ENCODE assay signal across 25 cellular contexts in genomic region chr4:3227878-3228675, GRCh38. TPM values are rescaled to one million over a fixed set of nuclear protein-coding genes. Genes with fewer than 3 reads are reported as not detected.
DNase-seq lines count a peak whose midpoint lies in the region; ATAC-seq and TF ChIP-seq lines count a peak whose summit lies in the region.
"Had no signal": no experiment of that assay in that cellular context is flagged by ENCODE, and none has a peak within 500 bp of the region (broad histone marks: within the 10 kb centered on the region; RNA-seq: fewer than 3 reads in every experiment).

No MANE protein-coding gene starts in this region.

- no peaks in the 10 kb centered on the region for H3K4me1 ChIP-seq in RWPE2 (ENCODE audit: insufficient read depth, poor library complexity, severe bottlenecking)
- H3K4me1 ChIP-seq in heart right ventricle: peaks cover 0 to 34% (median 6%) of the 10 kb centered on the region in 9 donors
- no peaks in the 10 kb centered on the region for H3K4me1 ChIP-seq in neuronal stem cell (ENCODE audit: control insufficient read depth in 2 of 2, insufficient read depth in 1 of 2, low read depth in 1 of 2, low read length in 2 of 2)
- H3K4me1 ChIP-seq: gastrocnemius medialis had no signal

- H2BK12ac ChIP-seq in neuronal stem cell (ENCODE audit: low read length): no peak overlapping the region

- H3K27ac ChIP-seq in RWPE2 (ENCODE audit: poor library complexity, severe bottlenecking): no peak overlapping the region
- H3K27ac ChIP-seq in heart right ventricle: peak overlapping the region in 7 of 10 donors; percentile 40 to 66 (median 54)
- no peak overlapping the region for H3K27ac ChIP-seq in neuronal stem cell (replicated peaks; ENCODE audit: low read length)
- H3K27ac ChIP-seq: gastrocnemius medialis, KMS-11 had no signal

- no peak overlapping the region for H2BK5ac ChIP-seq in neuronal stem cell (ENCODE audit: low read length)

- H3K4ac ChIP-seq in neuronal stem cell (ENCODE audit: low read length): no peak overlapping the region

- H2AFZ ChIP-seq in neuronal stem cell (ENCODE audit: low read length): no peak overlapping the region

- peak; percentile 30 for DNase-seq in EL
- DNase-seq in RWPE2 (ENCODE audit: low spot score): peak; percentile 28
- peak; percentile 40 to 41 for DNase-seq in heart right ventricle
- no peak for DNase-seq in neuronal stem cell (ENCODE audit: low spot score)
- DNase-seq in NCI-H82 treated with DMSO at 0.1 percent for 48 hours (lab: John Stamatoyannopoulos, UW; ENCODE audit: unreplicated experiment): no peak
- no peak for DNase-seq in islet precursor cell
- DNase-seq in midbrain (lab: John Stamatoyannopoulos, UW): no peak
- DNase-seq: activated CD4-positive, alpha-beta T cell treated with anti-CD3 and anti-CD28 coated beads for 1 hour; activated naive CD4-positive, alpha-beta T cell treated with anti-CD3 and anti-CD28 coated beads, Interleukin-2, amount 10 ng/mL, durations not matched to agents 7 days and 5 days; activated T-cell treated with anti-CD3 and anti-CD28 coated beads, Interleukin-2, amount 50 U/mL, for 4 hours; anterior cingulate cortex; CD8-positive, alpha-beta T cell; gastrocnemius medialis; kidney glomerular epithelial cell; NCI-H1930; NCI-H774; PC-3; small intestine; stimulated activated CD4-positive, alpha-beta T cell treated with anti-CD3 and anti-CD28 coated beads, Interleukin-4, amount 100 ng/mL, for 1 hour; stimulated activated naive CD4-positive, alpha-beta T cell treated with Interleukin-2 at 50 U/mL for 16 hours; T-cell had no signal

- ATAC-seq in RWPE2 (ENCODE audit: low read depth): no peak
- peak in 6 of 8 donors; percentile 41 to 67 (median 56) for ATAC-seq in heart right ventricle
- ATAC-seq in HG02798 (IDR thresholded peaks at IDR 0.05; ENCODE audit: poor library complexity, unreplicated experiment): no peak
- ATAC-seq: activated T-cell treated with anti-CD3 and anti-CD28 coated beads, Interleukin-2, amount 50 U/mL, for 4 hours; CD8-positive, alpha-beta T cell; gastrocnemius medialis; PC-3; T-cell had no signal

- peak overlapping the region; percentile 84 for H3K14ac ChIP-seq in neuronal stem cell (ENCODE audit: low read length)

- H4K8ac ChIP-seq in neuronal stem cell (ENCODE audit: low read depth, low read length): no peak overlapping the region

- H4K91ac ChIP-seq in neuronal stem cell (ENCODE audit: low read depth, low read length, poor library complexity): no peak overlapping the region

- no peak overlapping the region for H3K4me3 ChIP-seq in RWPE2 (ENCODE audit: severe bottlenecking)
- H3K4me3 ChIP-seq in heart right ventricle: no peak overlapping the region
- peak overlapping the region in 1 of 2 donors; percentile 62 for H3K4me3 ChIP-seq in neuronal stem cell (ENCODE audit: low read length in 2 of 2)
- H3K4me3 ChIP-seq: gastrocnemius medialis had no signal

- no peak overlapping the region for H2BK15ac ChIP-seq in neuronal stem cell (ENCODE audit: low read length)

- no peak overlapping the region for H2AK5ac ChIP-seq in neuronal stem cell (ENCODE audit: low read depth, low read length)

- intact Hi-C loops in heart right ventricle (cut with DNase I): no loop called here

- TF ChIP-seq CTCF in RWPE2 (IDR thresholded peaks at IDR 0.05; ENCODE audit: poor library complexity, severe bottlenecking) (no peak), heart right ventricle (IDR thresholded peaks at IDR 0.05) (no peak)

- H3K18ac ChIP-seq in neuronal stem cell (ENCODE audit: low read length): no peak overlapping the region

- H3K27me3 ChIP-seq in RWPE2 (ENCODE audit: insufficient read depth, poor library complexity, severe bottlenecking): no peaks in the 10 kb centered on the region
- no peaks in the 10 kb centered on the region for H3K27me3 ChIP-seq in heart right ventricle
- H3K27me3 ChIP-seq in neuronal stem cell (ENCODE audit: control insufficient read depth in 3 of 3, insufficient read depth in 3 of 3, low read depth in 1 of 3, low read length in 3 of 3): peaks cover 0 to 2% (median 0%) of the 10 kb centered on the region in 3 experiments
- H3K27me3 ChIP-seq: gastrocnemius medialis had no signal

- no peak overlapping the region for H2BK120ac ChIP-seq in neuronal stem cell (ENCODE audit: low read depth, low read length)

- H3K9me3 ChIP-seq in RWPE2 (ENCODE audit: severe bottlenecking) (no peaks in the 10 kb centered on the region), heart right ventricle (no peaks in the 10 kb centered on the region), neuronal stem cell (replicated peaks in 1 of 2; ENCODE audit: control insufficient read depth in 2 of 2, insufficient read depth in 1 of 2, low read depth in 1 of 2, low read length in 2 of 2) (peaks cover 0 to 11% of the 10 kb centered on the region in 2 donors)
- H3K9me3 ChIP-seq: gastrocnemius medialis had no signal

- H3K4me2 ChIP-seq in neuronal stem cell (ENCODE audit: insufficient read depth, low read length, poor library complexity, severe bottlenecking): no peak overlapping the region
- H3K4me2 ChIP-seq: KMS-11 had no signal

- H3K79me1 ChIP-seq in neuronal stem cell (ENCODE audit: low read depth, low read length): peaks cover 5% of the 10 kb centered on the region

- H3K23ac ChIP-seq in neuronal stem cell (ENCODE audit: low read depth, low read length, poor library complexity): peak overlapping the region; percentile 61

- H3K9ac ChIP-seq in neuronal stem cell (ENCODE audit: low read depth, low read length, poor library complexity): no peak overlapping the region
- H3K9ac ChIP-seq: KMS-11 had no signal

- H3K36me3 ChIP-seq in RWPE2 (ENCODE audit: low read depth) (peaks cover 38% of the 10 kb centered on the region), heart right ventricle (peaks cover 0 to 93% (median 51%) of the 10 kb centered on the region in 9 donors), neuronal stem cell (replicated peaks in 1 of 2; ENCODE audit: control insufficient read depth in 2 of 2, insufficient read depth in 2 of 2, low read length in 2 of 2) (peaks cover 61 to 93% of the 10 kb centered on the region in 2 donors)

- 79 to 80% methylated on average over 23 of the region's 23 CpGs for WGBS in heart right ventricle, 2 donors
- WGBS in neuronal stem cell (ENCODE audit: extremely low coverage in 2 of 2, insufficient read length in 2 of 2, insufficient replicate concordance in 1 of 2), 2 donors: no CpG with 5 or more reads among the region's 23 CpGs

RNA-seq across cellular contexts. Expression of gene MSANTD1, which starts 20.9 kb away (rescaled TPM):
- 1 to 10 TPM in 1 of 10 donors, under 1 TPM in 9; 0.25 to 1.0 (median 0.41) TPM for total RNA-seq in heart right ventricle
- 1 to 10 TPM in 1 of 2 donors, under 1 TPM in 1; 0.28 to 1.2 TPM for polyA plus RNA-seq in heart right ventricle
- polyA plus RNA-seq in neuronal stem cell (2013, experiment 1 of 2): 0.13 TPM
- 0.12 TPM for polyA plus RNA-seq in neuronal stem cell (2013, experiment 2 of 2)
- total RNA-seq: epithelial cell of proximal tubule, HT1080 had no signal

Comparison
In these comparisons a context has a peak if more than half of its experiments do, and no peak if none do; other contexts are left out.
1. DNase-seq: peak in EL (single experiment), RWPE2 (single experiment) and heart right ventricle (2 of 2); none in neuronal stem cell (single experiment), NCI-H82 treated with DMSO at 0.1 percent for 48 hours (single experiment), islet precursor cell (single experiment) and midbrain (single experiment).
2. ATAC-seq: peak in heart right ventricle (6 of 8); none in RWPE2 (single experiment) and HG02798 (single experiment).
3. H3K27ac ChIP-seq: peak in heart right ventricle (7 of 10); none in RWPE2 (single experiment) and neuronal stem cell (single experiment).